In the genomic region with DNA sequence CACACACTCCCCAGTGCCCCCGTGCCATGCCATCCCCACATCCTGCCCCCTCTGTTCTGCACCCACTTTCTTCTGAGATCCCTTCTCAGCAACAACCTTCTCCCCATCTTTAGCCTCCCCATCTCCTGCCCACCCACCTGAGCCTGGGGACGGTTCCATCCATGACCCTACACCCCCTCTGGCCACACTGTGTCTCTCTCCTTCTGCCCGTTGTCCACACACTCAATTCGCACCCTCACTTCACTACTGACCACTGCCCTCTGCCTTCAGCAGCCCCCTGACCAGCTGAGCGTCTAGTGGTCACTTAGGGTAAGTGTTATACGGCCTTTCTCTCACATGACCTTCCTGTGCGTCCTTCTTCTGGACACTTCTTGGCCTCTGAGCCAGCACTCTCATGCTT, we compare ENCODE assay signal across 24 cellular contexts. TPM values are rescaled to one million over a fixed set of nuclear protein-coding genes. Genes with fewer than 3 reads are reported as not detected.
DNase-seq lines count a peak whose midpoint lies in the region; ATAC-seq and TF ChIP-seq lines count a peak whose summit lies in the region.
"Had no signal": no experiment of that assay in that cellular context is flagged by ENCODE, and none has a peak within 500 bp of the region (broad histone marks: within the 10 kb centered on the region; RNA-seq: fewer than 3 reads in every experiment).

No MANE protein-coding gene starts in this region.

- H3K4me3 ChIP-seq in Panc1 (ENCODE audit: low read depth in 2 of 2, low read length in 2 of 2) (no peak overlapping the region), hepatocyte (no peak overlapping the region)
- H3K4me3 ChIP-seq: ascending aorta, left ventricle myocardium inferior, upper lobe of right lung had no signal

- no peak overlapping the region for H3K4me3 Mint-ChIP-seq in CD14-positive monocyte
- no peak overlapping the region for H3K4me3 Mint-ChIP-seq in progenitor cell of endocrine pancreas (ENCODE audit: low read depth)
- H3K4me3 Mint-ChIP-seq in Calu3 (ENCODE audit: low read depth, unreplicated experiment), result no peak overlapping the region
- H3K4me3 Mint-ChIP-seq: activated CD8-positive, alpha-beta T cell treated with anti-CD3 and anti-CD28 coated beads for 36 hours; naive thymus-derived CD8-positive, alpha-beta T cell had no signal

- H3K79me2 ChIP-seq in hepatocyte, result peaks cover 30% of the 10 kb centered on the region

- TF ChIP-seq CTCF in CD14-positive monocyte (IDR thresholded peaks at IDR 0.05) (no peak), Panc1 (IDR thresholded peaks at IDR 0.05) (no peak), hepatocyte (IDR thresholded peaks at IDR 0.05; ENCODE audit: poor library complexity) (no peak), progenitor cell of endocrine pancreas (IDR thresholded peaks at IDR 0.05; ENCODE audit: unreplicated experiment) (no peak), Calu3 (IDR thresholded peaks at IDR 0.05; ENCODE audit: unreplicated experiment) (no peak)

- H3K9me3 ChIP-seq in Panc1 (ENCODE audit: control insufficient read depth, insufficient read depth, low read depth, low read length) (no peaks in the 10 kb centered on the region), hepatocyte (ENCODE audit: low read depth) (no peaks in the 10 kb centered on the region)
- H3K9me3 ChIP-seq: ascending aorta, left ventricle myocardium inferior, upper lobe of right lung had no signal

- H3K9me3 Mint-ChIP-seq in CD14-positive monocyte (no peaks in the 10 kb centered on the region), progenitor cell of endocrine pancreas (ENCODE audit: low read depth) (no peaks in the 10 kb centered on the region), Calu3 (ENCODE audit: low read depth, unreplicated experiment) (no peaks in the 10 kb centered on the region)
- H3K9me3 Mint-ChIP-seq: activated CD8-positive, alpha-beta T cell treated with anti-CD3 and anti-CD28 coated beads for 36 hours; activated naive CD4-positive, alpha-beta T cell treated with anti-CD3 and anti-CD28 coated beads, Interleukin-2, amount 50 U/mL, for 72 hours; activated T-helper 2 cell treated with anti-CD3 and anti-CD28 coated beads, Interferon-gamma antibody, Interleukin-2, Interleukin-4, amounts not matched to agents 10 μg/mL and 5 μg/mL and 100 μg/mL, durations not matched to agents 14 hours and 24 hours and 36 hours; IgD-negative memory B cell; naive thymus-derived CD8-positive, alpha-beta T cell had no signal

- H2AFZ ChIP-seq in hepatocyte, result no peak overlapping the region

- no peaks in the 10 kb centered on the region for H4K20me1 ChIP-seq in hepatocyte (ENCODE audit: insufficient read depth, poor library complexity, severe bottlenecking)

- H3K36me3 ChIP-seq in Panc1 (ENCODE audit: control insufficient read depth, insufficient read depth, low read length) (peaks cover 3% of the 10 kb centered on the region; the same call in 1 of the 2 replicates), hepatocyte (replicated peaks; ENCODE audit: insufficient read depth, low read depth) (no peaks in the 10 kb centered on the region)
- H3K36me3 ChIP-seq: ascending aorta, left ventricle myocardium inferior, upper lobe of right lung had no signal

- BruUV-seq in Panc1 (replicated peaks; lab: Mats Ljungman, UMichigan), result no TSS peak
- BruUV-seq in Calu3 (replicated peaks; lab: Mats Ljungman, UMichigan), result no TSS peak

- POLR2A ChIA-PET in Panc1 (lab: Charles Lee), result no interaction called here

- H3K27ac Mint-ChIP-seq in CD14-positive monocyte, result peak overlapping the region in 5 of 7 donors; percentile 10 to 98 (median 62)
- peak overlapping the region; percentile 41 for H3K27ac Mint-ChIP-seq in progenitor cell of endocrine pancreas
- no peak overlapping the region for H3K27ac Mint-ChIP-seq in Calu3 (ENCODE audit: unreplicated experiment)
- H3K27ac Mint-ChIP-seq: activated CD8-positive, alpha-beta T cell treated with anti-CD3 and anti-CD28 coated beads for 36 hours; activated T-helper 2 cell treated with anti-CD3 and anti-CD28 coated beads, Interferon-gamma antibody, Interleukin-2, Interleukin-4, amounts not matched to agents 10 μg/mL and 5 μg/mL and 100 μg/mL, durations not matched to agents 14 hours and 24 hours and 36 hours had no signal

- CTCF ChIA-PET in Panc1 (lab: Charles Lee) (interaction anchor here (0.5 to 1.8 kb wide), 3 partner anchors 31 to 278 kb away, joined by 3 to 11 read pairs (median 4); a partner anchor contains a TSS), Calu3 (lab: Charles Lee) (interaction anchor here (0.7 to 3.3 kb wide), 8 partner anchors 14 to 149 kb away, joined by 3 to 44 read pairs (median 6); no protein-coding TSS in a partner anchor)

- peaks cover 43 to 58% of the 10 kb centered on the region in 2 donors for H3K36me3 Mint-ChIP-seq in CD14-positive monocyte
- no peaks in the 10 kb centered on the region for H3K36me3 Mint-ChIP-seq in progenitor cell of endocrine pancreas (ENCODE audit: insufficient read depth)
- H3K36me3 Mint-ChIP-seq in Calu3 (ENCODE audit: insufficient read depth, unreplicated experiment), result peaks cover 76% of the 10 kb centered on the region
- H3K36me3 Mint-ChIP-seq: activated naive CD4-positive, alpha-beta T cell treated with anti-CD3 and anti-CD28 coated beads, Interleukin-2, amount 50 U/mL, for 72 hours; IgD-negative memory B cell; naive thymus-derived CD8-positive, alpha-beta T cell had no signal

- H3K4me1 Mint-ChIP-seq in CD14-positive monocyte (peaks cover 63% of the 10 kb centered on the region), progenitor cell of endocrine pancreas (ENCODE audit: low read depth) (peaks cover 12% of the 10 kb centered on the region), Calu3 (ENCODE audit: low read depth, unreplicated experiment) (peaks cover 77% of the 10 kb centered on the region)

- H3K27me3 ChIP-seq in Panc1 (ENCODE audit: control insufficient read depth, insufficient read depth, low read length) (no peaks in the 10 kb centered on the region), hepatocyte (peaks cover 31% of the 10 kb centered on the region)
- H3K27me3 ChIP-seq: upper lobe of right lung had no signal

- H3K4me2 ChIP-seq in hepatocyte, result no peak overlapping the region

- DNase-seq in CD14-positive monocyte (ENCODE audit: low spot score), result no peak
- DNase-seq in Panc1 (ENCODE audit: low read depth, low spot score), result no peak
- DNase-seq in hepatocyte (ENCODE audit: low spot score), result peak; percentile 3
- no peak for DNase-seq in progenitor cell of endocrine pancreas (ENCODE audit: low spot score, unreplicated experiment)
- no peak for DNase-seq in Calu3
- no peak for DNase-seq in activated CD4-positive, alpha-beta T cell treated with anti-CD3 and anti-CD28 coated beads for 1 hour
- no peak for DNase-seq in NCI-H774 (lab: John Stamatoyannopoulos, UW)
- no peak for DNase-seq in T-helper 2 cell
- DNase-seq: ACHN; activated CD4-positive, CD25-positive, alpha-beta regulatory T cell treated with anti-CD3 and anti-CD28 coated beads, Interleukin-2, amount 50 U/mL, for 72 hours; activated CD8-positive, alpha-beta T cell treated with anti-CD3 and anti-CD28 coated beads for 36 hours; C1 segment of cervical spinal cord; left ventricle myocardium inferior; midbrain; NCI-H1105; NCI-H187 treated with DMSO at 0.1 percent for 48 hours; NCI-H526; retina; upper lobe of right lung had no signal

- WGBS in hepatocyte (ENCODE audit: low lambda C conversion rate, missing lambda C conversion rate), result 89% methylated on average over 6 of the region's 7 CpGs

- H3K4me1 ChIP-seq in Panc1 (ENCODE audit: control insufficient read depth, insufficient read depth, low read length), result no peaks in the 10 kb centered on the region; the same call in 1 of the 2 replicates
- peaks cover 33% of the 10 kb centered on the region for H3K4me1 ChIP-seq in hepatocyte (ENCODE audit: insufficient read depth)

- in situ Hi-C loops in Panc1 (cut with HindIII; ENCODE audit: low pct_unique_long_range_greater_than_20kb, low sequenced_read_pairs), result no loop called here

- no peaks in the 10 kb centered on the region for H3K9me2 ChIP-seq in hepatocyte (replicated peaks; ENCODE audit: insufficient read depth)

- peak overlapping the region; percentile 89; the same call in 1 of the 2 replicates for H3K27ac ChIP-seq in Panc1 (ENCODE audit: low read length)
- no peak overlapping the region for H3K27ac ChIP-seq in hepatocyte
- H3K27ac ChIP-seq: ascending aorta, upper lobe of right lung had no signal

- no peak for ATAC-seq in Panc1
- ATAC-seq: activated CD8-positive, alpha-beta T cell treated with anti-CD3 and anti-CD28 coated beads for 36 hours; activated naive CD4-positive, alpha-beta T cell treated with anti-CD3 and anti-CD28 coated beads, Interleukin-2, amount 50 U/mL, for 72 hours; naive thymus-derived CD8-positive, alpha-beta T cell had no signal

- H3K27me3 Mint-ChIP-seq in CD14-positive monocyte (ENCODE audit: low read depth in 3 of 3) (peaks cover 0 to 1% (median 0%) of the 10 kb centered on the region in 3 donors), progenitor cell of endocrine pancreas (peaks cover 51% of the 10 kb centered on the region), Calu3 (ENCODE audit: unreplicated experiment) (no peaks in the 10 kb centered on the region)
- H3K27me3 Mint-ChIP-seq: IgD-negative memory B cell; naive thymus-derived CD8-positive, alpha-beta T cell had no signal

- intact Hi-C loops in CD14-positive monocyte (cut with micrococcal nuclease), result no loop called here
- intact Hi-C loops in Panc1 (cut with micrococcal nuclease; ENCODE audit: unreplicated experiment), result no loop called here
- intact Hi-C loops in Calu3 (cut with micrococcal nuclease; ENCODE audit: unreplicated experiment), result loop anchor here (5.0 kb wide), 1 partner anchor 41 kb away; no protein-coding TSS in a partner anchor

RNA-seq across cellular contexts. Expression of a gene that starts 6.1 kb away (rescaled TPM):
- polyA plus RNA-seq in CD14-positive monocyte, result 10 to 100 TPM; 47.2 to 55.0 TPM
- total RNA-seq in Panc1 (2021; ENCODE audit: unreplicated experiment), result 39.2 TPM
- polyA plus RNA-seq in Panc1 (2012; ENCODE audit: insufficient read length), result 41.1 TPM
- 27.9 and 78.1 TPM in 2 replicates for total RNA-seq in hepatocyte
- 21.1 and 24.4 TPM in 2 replicates for polyA plus RNA-seq in hepatocyte
- 7.6 and 12.7 TPM in 2 replicates for total RNA-seq in progenitor cell of endocrine pancreas
- 104 and 125 TPM in 2 replicates for total RNA-seq in Calu3 (2022)
